13 cellular contexts compared by ENCODE assay signal in genomic region chr5:149283611-149284480, GRCh38. TPM values are rescaled to one million over a fixed set of nuclear protein-coding genes. Genes with fewer than 3 reads are reported as not detected.
A peak's percentile ranks its signal among the peaks of the same experiment; 100 is the strongest.
DNase-seq lines count a peak whose midpoint lies in the region; ATAC-seq, FAIRE-seq and TF ChIP-seq lines count a peak whose summit lies in the region.
"Had no signal": no experiment of that assay in that cellular context is flagged by ENCODE, and none has a peak within 500 bp of the region (broad histone marks: within the 10 kb centered on the region; RNA-seq: fewer than 3 reads in every experiment).

No MANE protein-coding gene starts in this region.

- H4K5ac ChIP-seq in IMR-90 (ENCODE audit: low read depth, low read length) = no peak overlapping the region

- H3K14ac ChIP-seq in IMR-90 (replicated peaks; ENCODE audit: low read depth, low read length) = no peak overlapping the region

- CTCF ChIA-PET in IMR-90 (lab: Yijun Ruan, JAX) (no interaction called here), OCI-LY7 (lab: Charles Lee; ENCODE audit: unreplicated experiment) (no interaction called here)

- no peak overlapping the region for H2BK120ac ChIP-seq in IMR-90 (ENCODE audit: low read depth, low read length)

- H3K9ac ChIP-seq in IMR-90 (ENCODE audit: low read depth, low read length) (no peak overlapping the region), keratinocyte (ENCODE audit: control insufficient read depth, extremely low read depth, insufficient read depth, low read length) (no peak overlapping the region)

- BruUV-seq in IMR-90 (replicated peaks; lab: Mats Ljungman, UMichigan) (no TSS peak), OCI-LY7 (replicated peaks; lab: Mats Ljungman, UMichigan) (no TSS peak)

- 0 out of 2 replicates have a peak overlapping the region, but pooled peaks have one; percentile 31 for H3K23ac ChIP-seq in IMR-90 (ENCODE audit: low read depth, low read length)

- H2BK20ac ChIP-seq in IMR-90 (ENCODE audit: low read depth, low read length) = no peak overlapping the region

- H3K56ac ChIP-seq in IMR-90 (ENCODE audit: extremely low read depth, insufficient read depth, low read length) = no peak overlapping the region

- dilution Hi-C loops in IMR-90 (cut with HindIII; ENCODE audit: low sequenced_read_pairs, unreplicated experiment) (no loop called here), keratinocyte (cut with MboI; ENCODE audit: extremely low pct_ligation_motif_present, low sequenced_read_pairs) (no loop called here)

- peak overlapping the region; percentile 21 for H2AK9ac ChIP-seq in IMR-90 (replicated peaks; ENCODE audit: low read depth, low read length, poor library complexity)

- H3K27me3 ChIP-seq in ACC112 (ENCODE audit: insufficient read depth, low read length) (no peaks in the 10 kb centered on the region), IMR-90 (ENCODE audit: control insufficient read depth, insufficient read depth, low read length) (no peaks in the 10 kb centered on the region), keratinocyte (ENCODE audit: control insufficient read depth, extremely low read depth, insufficient read depth, low read length) (no peaks in the 10 kb centered on the region)
- H3K27me3 ChIP-seq: vagina had no signal

- H4K91ac ChIP-seq in IMR-90 (ENCODE audit: insufficient read depth, low read depth, low read length) = no peak overlapping the region

- H4K20me1 ChIP-seq in IMR-90 (ENCODE audit: insufficient read depth, low read length) (peaks cover 4% of the 10 kb centered on the region; the same call in 1 of the 2 replicates), keratinocyte (ENCODE audit: control insufficient read depth, extremely low read depth, insufficient read depth, low read length) (no peaks in the 10 kb centered on the region), OCI-LY7 (ENCODE audit: insufficient read depth, low read length) (no peaks in the 10 kb centered on the region)

- DNase-seq in IMR-90 (no peak), RPMI8226 (peak; percentile 33), keratinocyte (ENCODE audit: low read depth, low spot score) (no peak), OCI-LY7 (ENCODE audit: low spot score) (no peak), mesenteric fat pad (ENCODE audit: low spot score) (no peak), KG1 (lab: John Stamatoyannopoulos, UW) (no peak)
- DNase-seq: effector memory CD8-positive, alpha-beta T cell; naive thymus-derived CD4-positive, alpha-beta T cell had no signal

- peak; percentile 31 for ATAC-seq in IMR-90 (ENCODE audit: low read depth)
- no peak for ATAC-seq in HG02840 (IDR thresholded peaks at IDR 0.05; ENCODE audit: low FRiP score, unreplicated experiment)
- ATAC-seq: effector memory CD8-positive, alpha-beta T cell; naive thymus-derived CD4-positive, alpha-beta T cell; WTC11 had no signal

- H2AFZ ChIP-seq in ACC112 (ENCODE audit: low read length, unreplicated experiment) = peak overlapping the region; percentile 68
- no peak overlapping the region for H2AFZ ChIP-seq in IMR-90 (replicated peaks; ENCODE audit: low read length, poor library complexity)
- H2AFZ ChIP-seq in keratinocyte (ENCODE audit: control insufficient read depth, low read length) = no peak overlapping the region
- H2AFZ ChIP-seq in OCI-LY7 (ENCODE audit: low read length) = no peak overlapping the region

- no peak for FAIRE-seq in keratinocyte (lab: Jason Lieb, UNC)

- H4K8ac ChIP-seq in IMR-90 (ENCODE audit: low read depth in 2 of 2, low read length in 2 of 2) = no peak overlapping the region

- no peaks in the 10 kb centered on the region for H3K9me3 ChIP-seq in IMR-90 (ENCODE audit: control insufficient read depth, insufficient read depth, low read length)
- H3K9me3 ChIP-seq in keratinocyte (ENCODE audit: control insufficient read depth, low read depth, low read length) = no peaks in the 10 kb centered on the region
- no peaks in the 10 kb centered on the region for H3K9me3 ChIP-seq in OCI-LY7 (ENCODE audit: low read length)
- H3K9me3 ChIP-seq: vagina had no signal

- H3K36me3 ChIP-seq in ACC112 (ENCODE audit: insufficient read depth, low read length) (no peaks in the 10 kb centered on the region), IMR-90 (ENCODE audit: control insufficient read depth, insufficient read depth, low read length) (no peaks in the 10 kb centered on the region), keratinocyte (ENCODE audit: control insufficient read depth in 2 of 2, extremely low read depth in 1 of 2, insufficient read depth in 2 of 2, low read length in 2 of 2) (no peaks in the 10 kb centered on the region), OCI-LY7 (ENCODE audit: insufficient read depth, low read length) (no peaks in the 10 kb centered on the region)
- H3K36me3 ChIP-seq: vagina had no signal

- peak overlapping the region; percentile 71 for H3K27ac ChIP-seq in ACC112 (ENCODE audit: low read depth, low read length)
- H3K27ac ChIP-seq in IMR-90 (ENCODE audit: insufficient read depth, low read length) = no peak overlapping the region
- H3K27ac ChIP-seq in keratinocyte (ENCODE audit: control insufficient read depth, insufficient read depth, low read length) = peak overlapping the region; percentile 24
- no peak overlapping the region for H3K27ac ChIP-seq in OCI-LY7 (ENCODE audit: low read depth, low read length, poor library complexity, severe bottlenecking)
- H3K27ac ChIP-seq: HL-60, vagina had no signal

- no peak overlapping the region for H3K18ac ChIP-seq in IMR-90 (ENCODE audit: low read depth, low read length)

- peak overlapping the region; percentile 39 for H3K4me2 ChIP-seq in IMR-90 (ENCODE audit: low read depth, low read length)
- H3K4me2 ChIP-seq in keratinocyte (ENCODE audit: control insufficient read depth, extremely low read depth, insufficient read depth, low read depth, low read length) = no peak overlapping the region
- H3K4me2 ChIP-seq in OCI-LY7 (ENCODE audit: low read length) = no peak overlapping the region

- TF ChIP-seq RAD21 in IMR-90 (IDR thresholded peaks at IDR 0.05; ENCODE audit: low read length) = no peak

- POLR2A ChIA-PET in IMR-90 (lab: Charles Lee; ENCODE audit: unreplicated experiment) = no interaction called here
- POLR2A ChIA-PET in OCI-LY7 (lab: Charles Lee) = no interaction called here

- H3K9me2 ChIP-seq in OCI-LY7 (ENCODE audit: insufficient read depth, low read length) = no peaks in the 10 kb centered on the region

- H3K4me1 ChIP-seq in ACC112 (ENCODE audit: control insufficient read depth, insufficient read depth, low read length, unreplicated experiment) (peaks cover 20% of the 10 kb centered on the region), IMR-90 (ENCODE audit: control insufficient read depth, insufficient read depth, low read length) (peaks cover 4% of the 10 kb centered on the region), keratinocyte (ENCODE audit: control insufficient read depth, extremely low read depth, insufficient read depth, low read length) (peaks cover 21% of the 10 kb centered on the region), OCI-LY7 (ENCODE audit: insufficient read depth, low read length, poor library complexity, severe bottlenecking) (no peaks in the 10 kb centered on the region)

- H2BK5ac ChIP-seq in IMR-90 (ENCODE audit: low read depth, low read length, poor library complexity, severe bottlenecking) = no peak overlapping the region

- in situ Hi-C loops in IMR-90 (cut with MboI; ENCODE audit: low sequenced_read_pairs) = no loop called here

- H3K4me3 ChIP-seq in ACC112 (ENCODE audit: low read depth, low read length) (peak overlapping the region; percentile 58), IMR-90 (ENCODE audit: insufficient read depth, low read depth, low read length) (no peak overlapping the region), keratinocyte (ENCODE audit: control insufficient read depth in 2 of 3, extremely low read depth in 1 of 3, insufficient read depth in 2 of 3, low read depth in 1 of 3, low read length in 3 of 3) (no peak overlapping the region), OCI-LY7 (ENCODE audit: low read depth, low read length, poor library complexity, severe bottlenecking) (no peak overlapping the region)
- H3K4me3 ChIP-seq: vagina had no signal

- peaks cover 3% of the 10 kb centered on the region for H3K79me2 ChIP-seq in ACC112 (ENCODE audit: control insufficient read depth, insufficient read depth, low read length, unreplicated experiment)
- no peaks in the 10 kb centered on the region for H3K79me2 ChIP-seq in keratinocyte (ENCODE audit: control insufficient read depth, insufficient read depth, low read length)
- no peaks in the 10 kb centered on the region for H3K79me2 ChIP-seq in OCI-LY7 (ENCODE audit: insufficient read depth, low read depth, low read length)

- intact Hi-C loops in IMR-90 (cut with micrococcal nuclease) (no loop called here), OCI-LY7 (cut with micrococcal nuclease; ENCODE audit: unreplicated experiment) (no loop called here)

- H2BK15ac ChIP-seq in IMR-90 (ENCODE audit: low read depth, low read length) = no peak overlapping the region

- peaks cover 20% of the 10 kb centered on the region for H3K9me1 ChIP-seq in IMR-90 (ENCODE audit: insufficient read depth, low read length)
- peaks cover 4% of the 10 kb centered on the region for H3K9me1 ChIP-seq in keratinocyte (ENCODE audit: control insufficient read depth, extremely low read depth, insufficient read depth, low read length)

- no peak for TF ChIP-seq POLR2A in IMR-90 (IDR thresholded peaks at IDR 0.05; ENCODE audit: low read depth, low read length)

- no peak overlapping the region; the same call in 1 of the 2 replicates for H2AK5ac ChIP-seq in IMR-90 (ENCODE audit: low read depth, low read length)

- TF ChIP-seq CTCF in IMR-90 (conservative IDR thresholded peaks at IDR 0.05; ENCODE audit: low read depth, low read length) (no peak), keratinocyte (optimal IDR thresholded peaks at IDR 0.05 in 1 of 3, IDR thresholded peaks at IDR 0.05 in 1 of 3, conservative IDR thresholded peaks at IDR 0.05 in 1 of 3; ENCODE audit: extremely low read depth in 1 of 3, insufficient read depth in 2 of 3, low read length in 3 of 3) (no peak), OCI-LY7 (conservative IDR thresholded peaks at IDR 0.05; ENCODE audit: low read length) (no peak)

- 0 out of 4 replicates have a peak, but pooled peaks cover 3 to 14% of the 10 kb centered on the region in 2 experiments for H3K79me1 ChIP-seq in IMR-90 (ENCODE audit: low read depth in 1 of 2, low read length in 2 of 2)

- H3K4ac ChIP-seq in IMR-90 (ENCODE audit: low read depth, low read length) = no peak overlapping the region

- WGBS in IMR-90 (ENCODE audit: extremely low coverage in 2 of 2, insufficient read length in 1 of 2), 2 experiments = 93% methylated on average over 2 of the region's 11 CpGs; no CpG with 5 or more reads in 1 of the 2 experiments

RNA-seq across cellular contexts. Expression of gene AFAP1L1, which starts 12.2 kb away (rescaled TPM):
- 5.3 and 5.7 TPM in 2 replicates for total RNA-seq in IMR-90 (2012; rRNA removed)
- 2.9 and 3.3 TPM in 2 replicates for polyA plus RNA-seq in IMR-90 (2012; rRNA removed)
- 2.4 and 2.9 TPM in 2 replicates for polyA plus RNA-seq in IMR-90 (2012; cell fraction: cytosol; rRNA removed)
- polyA plus RNA-seq in IMR-90 (2012; cell fraction: nucleus; rRNA removed; ENCODE audit: low replicate concordance) = 2.3 and 2.4 TPM in 2 replicates
- 3.6 to 5.0 TPM (median 4.6 TPM) in 3 replicates for polyA plus RNA-seq in keratinocyte
- polyA plus RNA-seq in keratinocyte (2011; ENCODE audit: low read depth) = 8.0 TPM
- polyA plus RNA-seq in keratinocyte (2011; cell fraction: cytosol; rRNA removed) = 5.5 and 5.6 TPM in 2 replicates
- 4.9 and 5.9 TPM in 2 replicates for polyA plus RNA-seq in keratinocyte (2011; cell fraction: nucleus; rRNA removed)
- 5.2 and 8.2 TPM in 2 replicates for polyA plus RNA-seq in keratinocyte (2012; ENCODE audit: low replicate concordance)
- 5.1 to 9.3 TPM (median 8.1 TPM) in 3 replicates for polyA minus RNA-seq in keratinocyte
- 4.0 TPM for polyA minus RNA-seq in keratinocyte (2011; cell fraction: cytosol; rRNA and poly(A)+ RNA removed)
- polyA minus RNA-seq in keratinocyte (2011; cell fraction: nucleus; rRNA and poly(A)+ RNA removed) = 2.5 and 3.6 TPM in 2 replicates
- total RNA-seq in OCI-LY7 (2014; rRNA removed; shearing (Covaris generic)) = not detected in 2 replicates
- total RNA-seq in OCI-LY7 (2022) = not detected in 2 replicates
- total RNA-seq in mesenteric fat pad = 49.3 TPM

Comparison
In these comparisons a context has a peak if more than half of its experiments do, and no peak if none do; other contexts are left out.
1. H3K27ac ChIP-seq: peak in ACC112 (single experiment) and keratinocyte (single experiment); none in IMR-90 (single experiment) and OCI-LY7 (single experiment).